ENCODE assay signal across 7 cellular contexts in genomic region chr1:23177438-23178380, GRCh38. TPM values are rescaled to one million over a fixed set of nuclear protein-coding genes. Genes with fewer than 3 reads are reported as not detected.
A peak's percentile ranks its signal among the peaks of the same experiment; 100 is the strongest.
DNase-seq lines count a peak whose midpoint lies in the region; ATAC-seq and TF ChIP-seq lines count a peak whose summit lies in the region.

No MANE protein-coding gene starts in this region.

- H3K4me1 Mint-ChIP-seq in endothelial cell (ENCODE audit: unreplicated experiment) = peaks cover 24% of the 10 kb centered on the region
- H3K4me1 Mint-ChIP-seq in mesothelial cell of epicardium = peaks cover 3% of the 10 kb centered on the region
- peaks cover 12 to 35% of the 10 kb centered on the region in 2 donors for H3K4me1 Mint-ChIP-seq in stimulated activated naive B cell treated with anti-CD40 and anti-IgM and Interleukin-4, amounts not matched to agents 10 μg/mL and 1 μg/mL and 100 μg/mL, for 72 hours

- peak; percentile 51 for ATAC-seq in HG02840 (IDR thresholded peaks at IDR 0.05; ENCODE audit: low FRiP score, unreplicated experiment)
- peak; percentile 92 to 94 for ATAC-seq in stimulated activated naive B cell treated with anti-CD40 and anti-IgM and Interleukin-4, amounts not matched to agents 10 μg/mL and 1 μg/mL and 100 μg/mL, for 72 hours (replicated peaks)

- no peaks in the 10 kb centered on the region for H3K9me3 Mint-ChIP-seq in endothelial cell (ENCODE audit: unreplicated experiment)
- no peaks in the 10 kb centered on the region for H3K9me3 Mint-ChIP-seq in mesothelial cell of epicardium
- H3K9me3 Mint-ChIP-seq in stimulated activated naive B cell treated with anti-CD40 and anti-IgM and Interleukin-4, amounts not matched to agents 10 μg/mL and 1 μg/mL and 100 μg/mL, for 72 hours = peaks cover 0 to 2% of the 10 kb centered on the region in 2 donors

- H3K27ac Mint-ChIP-seq in endothelial cell (ENCODE audit: unreplicated experiment) (peak overlapping the region; percentile 99), mesothelial cell of epicardium (peak overlapping the region; percentile 90)
- H3K27ac Mint-ChIP-seq in stimulated activated naive B cell treated with anti-CD40 and anti-IgM and Interleukin-4, amounts not matched to agents 10 μg/mL and 1 μg/mL and 100 μg/mL, for 72 hours = peak overlapping the region; percentile 62

- TF ChIP-seq CTCF in GM12874 (IDR thresholded peaks at IDR 0.05; ENCODE audit: insufficient read depth, low read depth, low read length) (peak; percentile 27; the same call in 1 of the 2 replicates), endothelial cell (IDR thresholded peaks at IDR 0.05; ENCODE audit: unreplicated experiment) (peak; percentile 30), mesothelial cell of epicardium (IDR thresholded peaks at IDR 0.05; ENCODE audit: unreplicated experiment) (no peak)

- DNase-seq in NCI-H510A (lab: John Stamatoyannopoulos, UW) (peak; percentile 42), activated T-cell treated with anti-CD3 and anti-CD28 coated beads for 24 hours (ENCODE audit: low read depth) (peak; percentile 23), endothelial cell (ENCODE audit: low spot score) (peak; percentile 94), mesothelial cell of epicardium (ENCODE audit: low spot score in 2 of 2, unreplicated experiment in 2 of 2) (peak; percentile 65 to 84)
- peak; percentile 61 for DNase-seq in stimulated activated naive B cell treated with anti-CD40 and anti-IgM and Interleukin-4, amounts not matched to agents 10 μg/mL and 1 μg/mL and 100 μg/mL, for 72 hours

- peak overlapping the region; percentile 90 for H3K4me3 Mint-ChIP-seq in endothelial cell (ENCODE audit: unreplicated experiment)
- H3K4me3 Mint-ChIP-seq in mesothelial cell of epicardium = peak overlapping the region; percentile 77
- H3K4me3 Mint-ChIP-seq in stimulated activated naive B cell treated with anti-CD40 and anti-IgM and Interleukin-4, amounts not matched to agents 10 μg/mL and 1 μg/mL and 100 μg/mL, for 72 hours = peak overlapping the region; percentile 82 to 86

- H3K36me3 Mint-ChIP-seq in endothelial cell (ENCODE audit: low read depth, unreplicated experiment) (no peaks in the 10 kb centered on the region), mesothelial cell of epicardium (no peaks in the 10 kb centered on the region)
- H3K36me3 Mint-ChIP-seq in stimulated activated naive B cell treated with anti-CD40 and anti-IgM and Interleukin-4, amounts not matched to agents 10 μg/mL and 1 μg/mL and 100 μg/mL, for 72 hours = no peaks in the 10 kb centered on the region

- H3K27me3 Mint-ChIP-seq in endothelial cell (ENCODE audit: unreplicated experiment) (peaks cover 4% of the 10 kb centered on the region), mesothelial cell of epicardium (ENCODE audit: low read depth) (peaks cover 4% of the 10 kb centered on the region)
- H3K27me3 Mint-ChIP-seq in stimulated activated naive B cell treated with anti-CD40 and anti-IgM and Interleukin-4, amounts not matched to agents 10 μg/mL and 1 μg/mL and 100 μg/mL, for 72 hours = peaks cover 0 to 3% of the 10 kb centered on the region in 2 donors

RNA-seq across cellular contexts. Expression of gene LUZP1, which starts 9.1 kb away (rescaled TPM):
- total RNA-seq in endothelial cell (ENCODE audit: unreplicated experiment) (103 TPM), mesothelial cell of epicardium (67.6 to 71.9 TPM (median 69.4 TPM) in 3 replicates)

RNA-seq across cellular contexts. Expression of gene HTR1D, which starts 39.6 kb away (rescaled TPM):
- total RNA-seq in endothelial cell (ENCODE audit: unreplicated experiment) (0.54 TPM), mesothelial cell of epicardium (0.09 to 0.18 TPM in 2 of 3 replicates, not detected in the other)

Comparison
In these comparisons a context has a peak if more than half of its experiments do, and no peak if none do; other contexts are left out.
1. Peak in every context shown above with its lines: DNase-seq and ATAC-seq.
2. DNase-seq: peak in every context shown above with its lines; median percentile 94 in endothelial cell; 74 in mesothelial cell of epicardium; 61 in stimulated activated naive B cell treated with anti-CD40 and anti-IgM and Interleukin-4, amounts not matched to agents 10 μg/mL and 1 μg/mL and 100 μg/mL, for 72 hours; 42 in NCI-H510A; 23 in activated T-cell treated with anti-CD3 and anti-CD28 coated beads for 24 hours.